In genomic region chr7:30816291-30817059, GRCh38 we compare ENCODE assay signal across 19 cellular contexts. TPM values are rescaled to one million over a fixed set of nuclear protein-coding genes. Genes with fewer than 3 reads are reported as not detected.
DNase-seq lines count a peak whose midpoint lies in the region; ATAC-seq and TF ChIP-seq lines count a peak whose summit lies in the region.
"Had no signal": no experiment of that assay in that cellular context is flagged by ENCODE, and none has a peak within 500 bp of the region (broad histone marks: within the 10 kb centered on the region; RNA-seq: fewer than 3 reads in every experiment).

No MANE protein-coding gene starts in this region.

- H3K36me3 Mint-ChIP-seq in progenitor cell of endocrine pancreas (ENCODE audit: insufficient read depth): peaks cover 11% of the 10 kb centered on the region
- no peaks in the 10 kb centered on the region for H3K36me3 Mint-ChIP-seq in activated T-helper 2 cell treated with anti-CD3 and anti-CD28 coated beads, Interferon-gamma antibody, Interleukin-2, Interleukin-4, amounts not matched to agents 10 μg/mL and 5 μg/mL and 100 μg/mL, durations not matched to agents 14 hours and 24 hours and 36 hours (ENCODE audit: low read depth)
- H3K36me3 Mint-ChIP-seq: CD8-positive, alpha-beta T cell; memory B cell had no signal

- intact Hi-C loops in Right ventricle myocardium inferior (cut with DNase I) (loop anchor here (2.0 to 5.0 kb wide), 2 partner anchors 54 to 101 kb away; no protein-coding TSS in a partner anchor), cardiac septum (cut with DNase I) (no loop called here), left ventricle myocardium inferior (cut with micrococcal nuclease) (loop anchor here (10.0 kb wide), 1 partner anchor 118 kb away; no protein-coding TSS in a partner anchor), mucosa of descending colon (cut with DNase I, micrococcal nuclease) (no loop called here)
- intact Hi-C loops in activated T-helper 2 cell treated with anti-CD3 and anti-CD28 coated beads, Interferon-gamma antibody, Interleukin-2, Interleukin-4, amounts not matched to agents 10 μg/mL and 5 μg/mL and 100 μg/mL, durations not matched to agents 14 hours and 24 hours and 36 hours (cut with micrococcal nuclease): no loop called here

- H3K9me3 Mint-ChIP-seq in progenitor cell of endocrine pancreas (ENCODE audit: low read depth): peaks cover 4% of the 10 kb centered on the region
- H3K9me3 Mint-ChIP-seq in activated T-helper 2 cell treated with anti-CD3 and anti-CD28 coated beads, Interferon-gamma antibody, Interleukin-2, Interleukin-4, amounts not matched to agents 10 μg/mL and 5 μg/mL and 100 μg/mL, durations not matched to agents 14 hours and 24 hours and 36 hours: no peaks in the 10 kb centered on the region
- H3K9me3 Mint-ChIP-seq: CD8-positive, alpha-beta T cell; memory B cell had no signal

- no peaks in the 10 kb centered on the region for H3K27me3 Mint-ChIP-seq in progenitor cell of endocrine pancreas
- peaks cover 8% of the 10 kb centered on the region for H3K27me3 Mint-ChIP-seq in activated T-helper 2 cell treated with anti-CD3 and anti-CD28 coated beads, Interferon-gamma antibody, Interleukin-2, Interleukin-4, amounts not matched to agents 10 μg/mL and 5 μg/mL and 100 μg/mL, durations not matched to agents 14 hours and 24 hours and 36 hours (ENCODE audit: low read depth)
- H3K27me3 Mint-ChIP-seq: memory B cell had no signal

- in situ Hi-C loops in GM13976 (cut with MboI; ENCODE audit: low sequenced_read_pairs, unreplicated experiment): no loop called here

- H3K36me3 ChIP-seq in left ventricle myocardium inferior (no peaks in the 10 kb centered on the region), rectal smooth muscle tissue (ENCODE audit: control insufficient read depth, insufficient read depth, low read length) (no peaks in the 10 kb centered on the region), mucosa of descending colon (ENCODE audit: low read depth) (no peaks in the 10 kb centered on the region)
- H3K36me3 ChIP-seq: brain microvascular endothelial cell had no signal

- H3K4me1 ChIP-seq in left ventricle myocardium inferior (peaks cover 59% of the 10 kb centered on the region), rectal smooth muscle tissue (ENCODE audit: control insufficient read depth, insufficient read depth, low read length) (peaks cover 26% of the 10 kb centered on the region), mucosa of descending colon (ENCODE audit: low read depth) (no peaks in the 10 kb centered on the region)

- TF ChIP-seq CTCF in left ventricle myocardium inferior (IDR thresholded peaks at IDR 0.05; ENCODE audit: borderline replicate concordance) (no peak), mucosa of descending colon (IDR thresholded peaks at IDR 0.05) (no peak), progenitor cell of endocrine pancreas (IDR thresholded peaks at IDR 0.05; ENCODE audit: unreplicated experiment) (no peak), GM13976 (IDR thresholded peaks at IDR 0.05; ENCODE audit: borderline replicate concordance, control extremely low read depth, extremely low read depth, insufficient read depth, missing control alignments) (no peak)

- H3K4me1 Mint-ChIP-seq in progenitor cell of endocrine pancreas (ENCODE audit: low read depth): no peaks in the 10 kb centered on the region
- no peaks in the 10 kb centered on the region for H3K4me1 Mint-ChIP-seq in activated T-helper 2 cell treated with anti-CD3 and anti-CD28 coated beads, Interferon-gamma antibody, Interleukin-2, Interleukin-4, amounts not matched to agents 10 μg/mL and 5 μg/mL and 100 μg/mL, durations not matched to agents 14 hours and 24 hours and 36 hours (ENCODE audit: low read depth)

- H3K9ac ChIP-seq in rectal smooth muscle tissue (ENCODE audit: low read length): no peak overlapping the region

- H3K4me3 ChIP-seq in left ventricle myocardium inferior (no peak overlapping the region), rectal smooth muscle tissue (ENCODE audit: low read length) (no peak overlapping the region), mucosa of descending colon (no peak overlapping the region)

- H3K27ac Mint-ChIP-seq in progenitor cell of endocrine pancreas: no peak overlapping the region
- H3K27ac Mint-ChIP-seq in activated T-helper 2 cell treated with anti-CD3 and anti-CD28 coated beads, Interferon-gamma antibody, Interleukin-2, Interleukin-4, amounts not matched to agents 10 μg/mL and 5 μg/mL and 100 μg/mL, durations not matched to agents 14 hours and 24 hours and 36 hours: no peak overlapping the region
- H3K27ac Mint-ChIP-seq: CD8-positive, alpha-beta T cell; memory B cell had no signal

- DNase-seq in Right ventricle myocardium inferior (ENCODE audit: missing footprints) (peak; percentile 74), cardiac septum (ENCODE audit: low spot score) (no peak), left ventricle myocardium inferior (peak; percentile 53), mucosa of descending colon (no peak), progenitor cell of endocrine pancreas (ENCODE audit: low spot score, unreplicated experiment) (no peak), GM13976 (ENCODE audit: low spot score) (no peak)
- DNase-seq in activated T-helper 2 cell treated with anti-CD3 and anti-CD28 coated beads, Interferon-gamma antibody, Interleukin-2, Interleukin-4, amounts not matched to agents 10 μg/mL and 5 μg/mL and 100 μg/mL, durations not matched to agents 14 hours and 24 hours and 36 hours (ENCODE audit: low spot score): no peak
- DNase-seq: 8988T; activated CD4-positive, alpha-beta T cell treated with anti-CD3 and anti-CD28 coated beads, Interleukin-2, amount 50 U/mL, for 4 hours; brain microvascular endothelial cell; CD8-positive, alpha-beta T cell; NCI-H1092; NCI-H2171 treated with DMSO at 0.1 percent for 48 hours; NK-92 treated with Interleukin-12 subunit alpha and Interleukin-12 subunit beta, amount 100 ng/mL, for 24 hours; occipital lobe; SHP77 treated with DMSO at 0.1 percent for 48 hours; stimulated activated CD8-positive, alpha-beta memory T cell treated with anti-CD3 and anti-CD28 coated beads, Interleukin-4, amount 100 ng/mL, for 48 hours had no signal

- no peaks in the 10 kb centered on the region for H3K27me3 ChIP-seq in left ventricle myocardium inferior (ENCODE audit: low read depth)
- no peaks in the 10 kb centered on the region for H3K27me3 ChIP-seq in rectal smooth muscle tissue (ENCODE audit: control insufficient read depth, insufficient read depth, low read length)
- H3K27me3 ChIP-seq: brain microvascular endothelial cell had no signal

- H3K9me3 ChIP-seq in left ventricle myocardium inferior (replicated peaks) (no peaks in the 10 kb centered on the region), mucosa of descending colon (no peaks in the 10 kb centered on the region)

- H3K27ac ChIP-seq in left ventricle myocardium inferior (replicated peaks) (peak overlapping the region; percentile 88), rectal smooth muscle tissue (ENCODE audit: low read depth, low read length) (peak overlapping the region; percentile 87)
- H3K27ac ChIP-seq: brain microvascular endothelial cell had no signal

- peak; percentile 74 for ATAC-seq in Right ventricle myocardium inferior
- no peak for ATAC-seq in mucosa of descending colon
- ATAC-seq: CD8-positive, alpha-beta T cell had no signal

- H3K4me3 Mint-ChIP-seq in progenitor cell of endocrine pancreas (ENCODE audit: low read depth): no peak overlapping the region
- H3K4me3 Mint-ChIP-seq in activated T-helper 2 cell treated with anti-CD3 and anti-CD28 coated beads, Interferon-gamma antibody, Interleukin-2, Interleukin-4, amounts not matched to agents 10 μg/mL and 5 μg/mL and 100 μg/mL, durations not matched to agents 14 hours and 24 hours and 36 hours (ENCODE audit: low read depth): no peak overlapping the region
- H3K4me3 Mint-ChIP-seq: CD8-positive, alpha-beta T cell; memory B cell had no signal

RNA-seq across cellular contexts. Expression of gene MINDY4, which starts 45.3 kb away (rescaled TPM):
- 3.5 TPM for total RNA-seq in Right ventricle myocardium inferior
- total RNA-seq in cardiac septum: 2.1 TPM
- total RNA-seq in left ventricle myocardium inferior: 3.8 TPM
- 1 to 10 TPM; 4.0 to 9.1 (median 4.7) TPM for total RNA-seq in mucosa of descending colon
- 14.3 and 15.5 TPM in 2 replicates for total RNA-seq in progenitor cell of endocrine pancreas
- 1.3 and 1.4 TPM in 2 replicates for total RNA-seq in activated T-helper 2 cell treated with anti-CD3 and anti-CD28 coated beads, Interferon-gamma antibody, Interleukin-2, Interleukin-4, amounts not matched to agents 10 μg/mL and 5 μg/mL and 100 μg/mL, durations not matched to agents 14 hours and 24 hours and 36 hours

Comparison
In these comparisons a context has a peak if more than half of its experiments do, and no peak if none do; other contexts are left out.
1. DNase-seq: peak in Right ventricle myocardium inferior (single experiment) and left ventricle myocardium inferior (single experiment); none in cardiac septum (single experiment), mucosa of descending colon (0 of 3), progenitor cell of endocrine pancreas (single experiment), GM13976 (single experiment) and activated T-helper 2 cell treated with anti-CD3 and anti-CD28 coated beads, Interferon-gamma antibody, Interleukin-2, Interleukin-4, amounts not matched to agents 10 μg/mL and 5 μg/mL and 100 μg/mL, durations not matched to agents 14 hours and 24 hours and 36 hours (single experiment).
2. intact Hi-C loops: an anchor here in Right ventricle myocardium inferior (2.0 to 5.0 kb wide) and left ventricle myocardium inferior (10.0 kb wide); none called in cardiac septum, mucosa of descending colon and activated T-helper 2 cell treated with anti-CD3 and anti-CD28 coated beads, Interferon-gamma antibody, Interleukin-2, Interleukin-4, amounts not matched to agents 10 μg/mL and 5 μg/mL and 100 μg/mL, durations not matched to agents 14 hours and 24 hours and 36 hours.